15 cellular contexts compared by ENCODE assay signal in genomic region chr7:24912874-24913514, GRCh38.
DNase-seq lines count a peak whose midpoint lies in the region; ATAC-seq, FAIRE-seq and TF ChIP-seq lines count a peak whose summit lies in the region.
"Had no signal": no experiment of that assay in that cellular context is flagged by ENCODE, and none has a peak within 500 bp of the region (broad histone marks: within the 10 kb centered on the region; RNA-seq: fewer than 3 reads in every experiment).

No MANE protein-coding gene starts in this region.

- H3K27ac ChIP-seq in RWPE1 (peak overlapping the region; percentile 30; the same call in 1 of the 2 replicates), foreskin keratinocyte (peak overlapping the region; percentile 7)
- H3K27ac ChIP-seq: 22Rv1, brain microvascular endothelial cell, C4-2B had no signal

- TF ChIP-seq CTCF in RWPE1 (conservative IDR thresholded peaks at IDR 0.05; ENCODE audit: low read depth), result no peak
- TF ChIP-seq CTCF in foreskin keratinocyte (conservative IDR thresholded peaks at IDR 0.05), result no peak

- no peak for ATAC-seq in foreskin keratinocyte
- no peak for ATAC-seq in GM19463 (IDR thresholded peaks at IDR 0.05; ENCODE audit: unreplicated experiment)

- DNase-seq in DMS 273 (lab: John Stamatoyannopoulos, UW; ENCODE audit: unreplicated experiment) (peak; percentile 38), DMS 273 treated with DMSO at 0.1 percent for 48 hours (lab: John Stamatoyannopoulos, UW) (no peak), GM12891 (ENCODE audit: insufficient read length, low spot score) (no peak), RWPE1 (ENCODE audit: low spot score) (no peak), foreskin keratinocyte (no peak), pons (ENCODE audit: low spot score) (no peak), SHP77 treated with DMSO at 0.1 percent for 48 hours (lab: John Stamatoyannopoulos, UW) (no peak)
- DNase-seq: activated gamma-delta T cell; brain microvascular endothelial cell; effector CD8-positive, alpha-beta T cell; NCI-H187; nucleus accumbens had no signal

- POLR2A ChIA-PET in RWPE1 (lab: Yijun Ruan, JAX; ENCODE audit: low non-redundant PET), result no interaction called here

- H3K4me1 ChIP-seq in foreskin keratinocyte, result peaks cover 31% of the 10 kb centered on the region

- TF ChIP-seq POLR2A in GM12891 (IDR thresholded peaks at IDR 0.05; ENCODE audit: low read depth, low read length), result no peak

- CTCF ChIA-PET in RWPE1 (lab: Yijun Ruan, JAX), result no interaction called here

- no peaks in the 10 kb centered on the region for H3K27me3 ChIP-seq in foreskin keratinocyte
- H3K27me3 ChIP-seq: brain microvascular endothelial cell had no signal

- peak; percentile 61 for FAIRE-seq in GM12891 (lab: Jason Lieb, UNC)

TF ChIP-seq in GM12891, 5 proteins besides CTCF, POLR2A, EP300 and RAD21:
- no peak for TF ChIP-seq TAF1 (IDR thresholded peaks at IDR 0.05; ENCODE audit: low read depth, low read length)
- TF ChIP-seq POLR2AphosphoS5 (IDR thresholded peaks at IDR 0.05; ENCODE audit: low read depth, low read length), result no peak
- no peak for TF ChIP-seq POU2F2 (IDR thresholded peaks at IDR 0.05; ENCODE audit: low read depth, low read length)
- TF ChIP-seq SPI1 (IDR thresholded peaks at IDR 0.05; ENCODE audit: low read depth, low read length), result no peak
- TF ChIP-seq PAX5 (IDR thresholded peaks at IDR 0.05; ENCODE audit: insufficient read depth, low read length, severe bottlenecking), result no peak
